In the genomic region with DNA sequence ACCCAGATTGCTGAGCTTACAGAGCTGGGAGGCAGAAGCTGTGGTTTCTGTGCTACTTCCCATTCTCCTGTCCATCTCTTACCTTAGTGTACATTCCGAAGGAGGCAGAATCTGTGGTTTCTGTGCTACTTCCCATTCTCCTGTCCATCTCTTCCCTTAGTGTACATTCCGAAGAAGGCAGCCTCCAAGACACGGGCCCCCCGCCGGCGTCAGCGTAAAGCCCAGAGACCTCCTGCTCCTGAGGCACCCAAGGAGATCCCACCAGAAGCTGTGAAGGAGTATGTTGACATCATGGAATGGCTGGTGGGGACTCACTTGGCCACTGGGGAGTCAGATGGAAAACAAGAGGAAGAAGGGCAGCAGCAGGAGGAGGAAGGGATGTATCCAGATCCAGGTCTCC, we compare ENCODE assay signal across 39 cellular contexts. TPM values are rescaled to one million over a fixed set of nuclear protein-coding genes. Genes with fewer than 3 reads are reported as not detected.
"Had no signal": no experiment of that assay in that cellular context is flagged by ENCODE, and none has a peak within 500 bp of the region (broad histone marks: within the 10 kb centered on the region; RNA-seq: fewer than 3 reads in every experiment).

No MANE protein-coding gene starts in this region.

- H3K27me3 Mint-ChIP-seq: activated CD4-positive, alpha-beta T cell treated with anti-CD3 and anti-CD28 coated beads for 36 hours; activated CD4-positive, alpha-beta T cell treated with anti-CD3 and anti-CD28 coated beads, Interleukin-2, amount 10 ng/mL, durations not matched to agents 7 days and 5 days; activated naive CD8-positive, alpha-beta T cell treated with anti-CD3 and anti-CD28 coated beads for 36 hours; activated T-helper 17 cell treated with anti-CD3 and anti-CD28 coated beads, Interleukin-2, amount 50 U/mL, for 72 hours had no signal

- H3K27me3 ChIP-seq: adrenal gland, body of pancreas, brain microvascular endothelial cell, breast epithelium had no signal

- H3K27ac ChIP-seq: adrenal gland, body of pancreas, brain microvascular endothelial cell, breast epithelium, VCaP had no signal

- ATAC-seq: activated CD4-positive, alpha-beta T cell treated with anti-CD3 and anti-CD28 coated beads for 36 hours; activated CD4-positive, CD25-positive, alpha-beta regulatory T cell treated with anti-CD3 and anti-CD28 coated beads, Interleukin-2, amount 50 U/mL, for 24 hours; activated naive CD4-positive, alpha-beta T cell treated with anti-CD3 and anti-CD28 coated beads, Interleukin-2, amount 50 U/mL, for 72 hours; activated T-cell treated with anti-CD3 and anti-CD28 coated beads, Interleukin-2, amount 50 U/mL, for 4 hours; activated T-cell treated with anti-CD3 and anti-CD28 coated beads, Interleukin-2, amount 50 U/mL, for 72 hours; activated T-helper 17 cell treated with anti-CD3 and anti-CD28 coated beads, Interleukin-2, amount 50 U/mL, for 72 hours; body of pancreas had no signal

- H3K27ac Mint-ChIP-seq: activated CD4-positive, alpha-beta T cell treated with anti-CD3 and anti-CD28 coated beads for 36 hours; activated naive CD4-positive, alpha-beta T cell treated with anti-CD3 and anti-CD28 coated beads for 36 hours; activated naive CD8-positive, alpha-beta T cell treated with anti-CD3 and anti-CD28 coated beads for 36 hours; activated T-cell treated with anti-CD3 and anti-CD28 coated beads, Interleukin-2, amount 50 U/mL, for 72 hours; activated T-helper 1 cell treated with anti-CD3 and anti-CD28 coated beads, Interleukin-12 subunit alpha, Interleukin-12 subunit beta, Interleukin-2, Interleukin-4 antibody, amounts not matched to agents 30 ng/mL and 10 ng/mL and 1 ng/mL, durations not matched to agents 14 hours and 24 hours and 36 hours; activated T-helper 17 cell treated with anti-CD3 and anti-CD28 coated beads, Interleukin-2, amount 50 U/mL, for 72 hours; T-helper 1 cell treated with Interleukin-12 subunit alpha and Interleukin-12 subunit beta and Interleukin-4 antibody, amounts not matched to agents 30 μg/mL and 1 μg/mL, for 36 hours; T-helper 2 cell treated with Interferon-gamma antibody and Interleukin-4, amounts not matched to agents 5 μg/mL and 100 μg/mL, for 36 hours had no signal

- H3K4me1 ChIP-seq: adrenal gland, body of pancreas, breast epithelium had no signal

- H3K4me3 ChIP-seq: adrenal gland, body of pancreas, breast epithelium had no signal

- H3K4me3 Mint-ChIP-seq: activated CD4-positive, alpha-beta T cell treated with anti-CD3 and anti-CD28 coated beads for 36 hours; activated CD4-positive, alpha-beta T cell treated with anti-CD3 and anti-CD28 coated beads, Interleukin-2, amount 10 ng/mL, durations not matched to agents 7 days and 5 days; activated naive CD4-positive, alpha-beta T cell treated with anti-CD3 and anti-CD28 coated beads for 36 hours; activated naive CD8-positive, alpha-beta T cell treated with anti-CD3 and anti-CD28 coated beads for 36 hours; activated T-cell treated with anti-CD3 and anti-CD28 coated beads, Interleukin-2, amount 50 U/mL, for 4 hours; activated T-cell treated with anti-CD3 and anti-CD28 coated beads, Interleukin-2, amount 50 U/mL, for 72 hours; activated T-helper 1 cell treated with anti-CD3 and anti-CD28 coated beads, Interleukin-12 subunit alpha, Interleukin-12 subunit beta, Interleukin-2, Interleukin-4 antibody, amounts not matched to agents 30 ng/mL and 10 ng/mL and 1 ng/mL, durations not matched to agents 14 hours and 24 hours and 36 hours; activated T-helper 17 cell treated with anti-CD3 and anti-CD28 coated beads, Interleukin-2, amount 50 U/mL, for 72 hours; T-helper 1 cell treated with Interleukin-12 subunit alpha and Interleukin-12 subunit beta and Interleukin-4 antibody, amounts not matched to agents 30 μg/mL and 1 μg/mL, for 36 hours; T-helper 2 cell treated with Interferon-gamma antibody and Interleukin-4, amounts not matched to agents 5 μg/mL and 100 μg/mL, for 36 hours; WTC11 had no signal

- H3K36me3 ChIP-seq: breast epithelium had no signal

- DNase-seq: activated CD4-positive, alpha-beta T cell treated with anti-CD3 and anti-CD28 coated beads for 1 hour; activated CD4-positive, alpha-beta T cell treated with anti-CD3 and anti-CD28 coated beads for 36 hours; activated CD4-positive, alpha-beta T cell treated with anti-CD3 and anti-CD28 coated beads for 48 hours; activated CD4-positive, alpha-beta T cell treated with anti-CD3 and anti-CD28 coated beads, Interleukin-2, amount 10 ng/mL, durations not matched to agents 7 days and 5 days; activated CD4-positive, alpha-beta T cell treated with anti-CD3 and anti-CD28 coated beads, Interleukin-2, amount 50 U/mL, for 48 hours; activated CD4-positive, CD25-positive, alpha-beta regulatory T cell; activated CD8-positive, alpha-beta memory T cell treated with anti-CD3 and anti-CD28 coated beads, Interleukin-2, amount 50 U/mL, for 4 hours; activated effector memory CD4-positive, alpha-beta T cell treated with anti-CD3 and anti-CD28 coated beads, Interleukin-2, amount 50 U/mL, for 16 hours; activated gamma-delta T cell treated with Interleukin-2 at 50 U/mL for 16 hours; activated naive CD4-positive, alpha-beta T cell; activated naive CD4-positive, alpha-beta T cell treated with anti-CD3 and anti-CD28 coated beads for 36 hours; activated naive CD4-positive, alpha-beta T cell treated with anti-CD3 and anti-CD28 coated beads, Interleukin-2, amount 50 U/mL, for 16 hours; activated naive CD8-positive, alpha-beta T cell treated with anti-CD3 and anti-CD28 coated beads for 36 hours; activated T-cell treated with anti-CD3 and anti-CD28 coated beads for 4 hours; activated T-cell treated with anti-CD3 and anti-CD28 coated beads, Interleukin-2, amount 50 U/mL, for 1 hour; activated T-cell treated with anti-CD3 and anti-CD28 coated beads, Interleukin-2, amount 50 U/mL, for 4 hours; activated T-cell treated with anti-CD3 and anti-CD28 coated beads, Interleukin-2, amount 50 U/mL, for 72 hours; adrenal gland; amniotic stem cell; body of pancreas; brain microvascular endothelial cell; central memory CD4-positive, alpha-beta T cell; T-helper 1 cell; T-helper 2 cell; T-helper 9 cell had no signal

- H3K9me3 ChIP-seq: adrenal gland, body of pancreas, breast epithelium had no signal

- H3K36me3 Mint-ChIP-seq: activated naive CD4-positive, alpha-beta T cell treated with anti-CD3 and anti-CD28 coated beads, Interleukin-2, amount 50 U/mL, for 72 hours had no signal

- H3K4me1 Mint-ChIP-seq: activated CD4-positive, alpha-beta T cell treated with anti-CD3 and anti-CD28 coated beads for 36 hours; activated CD4-positive, alpha-beta T cell treated with anti-CD3 and anti-CD28 coated beads, Interleukin-2, amount 10 ng/mL, durations not matched to agents 7 days and 5 days; activated naive CD8-positive, alpha-beta T cell treated with anti-CD3 and anti-CD28 coated beads for 36 hours had no signal

- H3K9me3 Mint-ChIP-seq: activated CD4-positive, alpha-beta T cell treated with anti-CD3 and anti-CD28 coated beads, Interleukin-2, amount 10 ng/mL, durations not matched to agents 7 days and 5 days; activated naive CD4-positive, alpha-beta T cell treated with anti-CD3 and anti-CD28 coated beads for 36 hours; activated naive CD4-positive, alpha-beta T cell treated with anti-CD3 and anti-CD28 coated beads, Interleukin-2, amount 50 U/mL, for 72 hours; activated naive CD8-positive, alpha-beta T cell treated with anti-CD3 and anti-CD28 coated beads for 36 hours; activated T-cell treated with anti-CD3 and anti-CD28 coated beads, Interleukin-2, amount 50 U/mL, for 4 hours; activated T-cell treated with anti-CD3 and anti-CD28 coated beads, Interleukin-2, amount 50 U/mL, for 72 hours; activated T-helper 1 cell treated with anti-CD3 and anti-CD28 coated beads, Interleukin-12 subunit alpha, Interleukin-12 subunit beta, Interleukin-2, Interleukin-4 antibody, amounts not matched to agents 30 ng/mL and 10 ng/mL and 1 ng/mL, durations not matched to agents 14 hours and 24 hours and 36 hours; activated T-helper 17 cell treated with anti-CD3 and anti-CD28 coated beads, Interleukin-2, amount 50 U/mL, for 72 hours; T-helper 1 cell treated with Interleukin-12 subunit alpha and Interleukin-12 subunit beta and Interleukin-4 antibody, amounts not matched to agents 30 μg/mL and 1 μg/mL, for 36 hours; T-helper 2 cell treated with Interferon-gamma antibody and Interleukin-4, amounts not matched to agents 5 μg/mL and 100 μg/mL, for 36 hours; WTC11 had no signal

RNA-seq across cellular contexts. Expression of gene NUTM1, which starts 11.2 kb away (rescaled TPM):
- total RNA-seq: activated CD4-positive, alpha-beta T cell treated with anti-CD3 and anti-CD28 coated beads for 36 hours; activated CD4-positive, alpha-beta T cell treated with anti-CD3 and anti-CD28 coated beads, Interleukin-2, amount 10 ng/mL, durations not matched to agents 7 days and 5 days; activated CD8-positive, alpha-beta memory T cell treated with anti-CD3 and anti-CD28 coated beads for 36 hours; activated naive CD4-positive, alpha-beta T cell treated with anti-CD3 and anti-CD28 coated beads, Interleukin-2, amount 50 U/mL, for 72 hours; activated naive CD8-positive, alpha-beta T cell treated with anti-CD3 and anti-CD28 coated beads for 36 hours; activated T-cell treated with anti-CD3 and anti-CD28 coated beads, Interleukin-2, amount 50 U/mL, for 4 hours; activated T-cell treated with anti-CD3 and anti-CD28 coated beads, Interleukin-2, amount 50 U/mL, for 72 hours; activated T-helper 1 cell treated with anti-CD3 and anti-CD28 coated beads, Interleukin-12 subunit alpha, Interleukin-12 subunit beta, Interleukin-2, Interleukin-4 antibody, amounts not matched to agents 30 ng/mL and 10 ng/mL and 1 ng/mL, durations not matched to agents 14 hours and 24 hours and 36 hours; activated T-helper 17 cell treated with anti-CD3 and anti-CD28 coated beads, Interleukin-2, amount 50 U/mL, for 72 hours; adrenal gland; aorta; astrocyte; body of pancreas; breast epithelium; cardiac septum; cerebellum had no signal
